Comparison of ENCODE assay signal across 20 cellular contexts in genomic region chr2:11133936-11134320, GRCh38. TPM values are rescaled to one million over a fixed set of nuclear protein-coding genes. Genes with fewer than 3 reads are reported as not detected.
DNase-seq lines count a peak whose midpoint lies in the region; ATAC-seq, FAIRE-seq and TF ChIP-seq lines count a peak whose summit lies in the region.
"Had no signal": no experiment of that assay in that cellular context is flagged by ENCODE, and none has a peak within 500 bp of the region (broad histone marks: within the 10 kb centered on the region; RNA-seq: fewer than 3 reads in every experiment).

No MANE protein-coding gene starts in this region.

- H3K4me3 ChIP-seq in HUES6 (ENCODE audit: low read depth, low read length) (peak overlapping the region; percentile 58), dorsolateral prefrontal cortex (peak overlapping the region in 49 of 59 donors; percentile 16 to 74 (median 57)), suprapubic skin (peak overlapping the region; percentile 56)

- peak overlapping the region; percentile 10 to 42 (median 12) for H3K27ac Mint-ChIP-seq in nephron
- H3K27ac Mint-ChIP-seq in CD4-positive, alpha-beta T cell = no peak overlapping the region
- H3K27ac Mint-ChIP-seq: activated T-cell treated with anti-CD3 and anti-CD28 coated beads, Interleukin-2, amount 50 U/mL, for 24 hours had no signal

- peaks cover 10% of the 10 kb centered on the region; the same call in 1 of the 2 replicates for H3K27me3 ChIP-seq in HUES6 (ENCODE audit: control insufficient read depth, insufficient read depth, low read length)
- H3K27me3 ChIP-seq in dorsolateral prefrontal cortex = peaks cover 0 to 8% (median 0%) of the 10 kb centered on the region in 45 donors
- H3K27me3 ChIP-seq in suprapubic skin = no peaks in the 10 kb centered on the region
- no peaks in the 10 kb centered on the region for H3K27me3 ChIP-seq in CD4-positive, alpha-beta T cell (ENCODE audit: control insufficient read depth, insufficient read depth, low read length)
- H3K27me3 ChIP-seq: Peyer's patch, right atrium auricular region, thyroid gland had no signal

- peaks cover 29% of the 10 kb centered on the region for H3K4me1 Mint-ChIP-seq in nephron
- H3K4me1 Mint-ChIP-seq in CD4-positive, alpha-beta T cell (ENCODE audit: low read depth) = peaks cover 35% of the 10 kb centered on the region

- H3K36me3 Mint-ChIP-seq in nephron (ENCODE audit: low read depth) = no peaks in the 10 kb centered on the region
- H3K36me3 Mint-ChIP-seq in CD4-positive, alpha-beta T cell (ENCODE audit: low read depth) = no peaks in the 10 kb centered on the region
- H3K36me3 Mint-ChIP-seq: activated naive CD4-positive, alpha-beta T cell treated with anti-CD3 and anti-CD28 coated beads, Interleukin-2, amount 50 U/mL, for 72 hours had no signal

- WGBS in suprapubic skin = 81% methylated on average over 8 of the region's 8 CpGs

- POLR2A ChIA-PET in CD4-positive, alpha-beta T cell (lab: Charles Lee) = interaction anchor here (1.0 to 4.9 kb wide), 4 partner anchors 21 to 369 kb away, joined by 3 to 64 read pairs (median 6); partner anchors contain the start of gene SLC66A3

- intact Hi-C loops in dorsolateral prefrontal cortex (cut with DNase I) = loop anchor here (5.0 to 10.0 kb wide), 6 partner anchors 98 to 651 kb away; no protein-coding TSS in a partner anchor
- intact Hi-C loops in CD4-positive, alpha-beta T cell (cut with DNase I, micrococcal nuclease) = loop anchor here (2.0 to 10.0 kb wide), 6 partner anchors 19 to 621 kb away; partner anchors contain the start of genes E2F6 (in 1 of the 2) and ROCK2 (in 1 of the 2)

- no peak for TF ChIP-seq EP300 in suprapubic skin (IDR thresholded peaks at IDR 0.05)

- peak overlapping the region; percentile 11 for H3K9ac ChIP-seq in HUES6 (ENCODE audit: low read length)

- no peaks in the 10 kb centered on the region for H3K9me3 Mint-ChIP-seq in nephron
- no peaks in the 10 kb centered on the region for H3K9me3 Mint-ChIP-seq in CD4-positive, alpha-beta T cell
- H3K9me3 Mint-ChIP-seq: activated naive CD4-positive, alpha-beta T cell treated with anti-CD3 and anti-CD28 coated beads, Interleukin-2, amount 50 U/mL, for 72 hours; activated T-cell treated with anti-CD3 and anti-CD28 coated beads, Interleukin-2, amount 50 U/mL, for 24 hours had no signal

- H3K4me1 ChIP-seq in HUES6 (ENCODE audit: control insufficient read depth, insufficient read depth, low read length) (peaks cover 21% of the 10 kb centered on the region), suprapubic skin (peaks cover 34% of the 10 kb centered on the region)

- TF ChIP-seq CTCF in dorsolateral prefrontal cortex (IDR thresholded peaks at IDR 0.05 in 54 of 56, conservative IDR thresholded peaks at IDR 0.05 in 2 of 56; ENCODE audit: low read depth in 1 of 56, partially characterized antibody in 56 of 56) (no peak), nephron (IDR thresholded peaks at IDR 0.05; ENCODE audit: unreplicated experiment in 3 of 3) (no peak), suprapubic skin (IDR thresholded peaks at IDR 0.05) (no peak)
- no peak for TF ChIP-seq CTCF in CD4-positive, alpha-beta T cell (IDR thresholded peaks at IDR 0.05)

- no peak for ATAC-seq in CD4-positive, alpha-beta T cell (ENCODE audit: poor library complexity)
- ATAC-seq: activated naive CD4-positive, alpha-beta T cell treated with anti-CD3 and anti-CD28 coated beads, Interleukin-2, amount 50 U/mL, for 72 hours; naive thymus-derived CD4-positive, alpha-beta T cell; SK-N-SH treated with all-trans-retinoic acid at 6 μM for 48 hours had no signal

- CTCF ChIA-PET in CD4-positive, alpha-beta T cell (lab: Charles Lee) = interaction anchor here (2.1 to 2.7 kb wide), 2 partner anchors 18 to 49 kb away, joined by 10 read pairs; no protein-coding TSS in a partner anchor

- no peak for FAIRE-seq in GM12892 (lab: Jason Lieb, UNC)

- peaks cover 6% of the 10 kb centered on the region for H3K27me3 Mint-ChIP-seq in nephron (ENCODE audit: low read depth)
- no peaks in the 10 kb centered on the region for H3K27me3 Mint-ChIP-seq in CD4-positive, alpha-beta T cell
- H3K27me3 Mint-ChIP-seq: activated T-cell treated with anti-CD3 and anti-CD28 coated beads, Interleukin-2, amount 50 U/mL, for 24 hours had no signal

- TF ChIP-seq POLR2A in suprapubic skin (IDR thresholded peaks at IDR 0.05) (no peak), GM12892 (IDR thresholded peaks at IDR 0.05; ENCODE audit: low read depth, low read length) (no peak)

- DNase-seq in dorsolateral prefrontal cortex (no peak), suprapubic skin (ENCODE audit: low spot score in 2 of 2) (no peak), NCI-H2227 (lab: John Stamatoyannopoulos, UW; ENCODE audit: unreplicated experiment) (no peak), GM12892 (ENCODE audit: insufficient read length) (no peak)
- no peak for DNase-seq in CD4-positive, alpha-beta T cell
- DNase-seq: activated CD4-positive, alpha-beta T cell treated with anti-CD3 and anti-CD28 coated beads, Interleukin-2, amount 50 U/mL, for 1 hour; activated T-cell treated with anti-CD3 and anti-CD28 coated beads, Interleukin-2, amount 50 U/mL, for 24 hours; effector CD4-positive, alpha-beta T cell; naive thymus-derived CD4-positive, alpha-beta T cell; NCI-H1092 treated with DMSO at 0.1 percent for 48 hours; NCI-H2107; Peyer's patch; stimulated activated CD4-positive, alpha-beta T cell treated with anti-CD3 and anti-CD28 coated beads, Interleukin-4, amount 100 ng/mL, for 1 hour; stimulated activated CD8-positive, alpha-beta memory T cell treated with anti-CD3 and anti-CD28 coated beads, Interleukin-4, amount 100 ng/mL, for 48 hours had no signal

- peak overlapping the region; percentile 41 to 65 (median 46) for H3K4me3 Mint-ChIP-seq in nephron
- H3K4me3 Mint-ChIP-seq in CD4-positive, alpha-beta T cell = no peak overlapping the region
- H3K4me3 Mint-ChIP-seq: activated T-cell treated with anti-CD3 and anti-CD28 coated beads, Interleukin-2, amount 50 U/mL, for 24 hours had no signal

- H3K36me3 ChIP-seq in HUES6 (ENCODE audit: control insufficient read depth, insufficient read depth, low read length) (no peaks in the 10 kb centered on the region), suprapubic skin (no peaks in the 10 kb centered on the region)
- H3K36me3 ChIP-seq: Peyer's patch, right atrium auricular region, thyroid gland had no signal

- H3K27ac ChIP-seq in HUES6 (ENCODE audit: low read depth, low read length) = no peak overlapping the region
- H3K27ac ChIP-seq in dorsolateral prefrontal cortex = peak overlapping the region in 41 of 59 donors; percentile 1 to 87 (median 64)
- H3K27ac ChIP-seq in suprapubic skin = no peak overlapping the region
- H3K27ac ChIP-seq in CD4-positive, alpha-beta T cell (ENCODE audit: low read depth, low read length) = no peak overlapping the region
- H3K27ac ChIP-seq: right atrium auricular region, thyroid gland had no signal

- no peaks in the 10 kb centered on the region for H3K9me3 ChIP-seq in HUES6 (ENCODE audit: control insufficient read depth, insufficient read depth, low read depth, low read length)
- H3K9me3 ChIP-seq in suprapubic skin = no peaks in the 10 kb centered on the region
- H3K9me3 ChIP-seq in CD4-positive, alpha-beta T cell (ENCODE audit: control insufficient read depth, low read length) = no peaks in the 10 kb centered on the region
- H3K9me3 ChIP-seq: Peyer's patch, right atrium auricular region, thyroid gland had no signal

RNA-seq across cellular contexts. Expression of gene SLC66A3, which starts 21.3 kb away (rescaled TPM):
- total RNA-seq in dorsolateral prefrontal cortex (10 to 100 TPM in 28 of 120 experiments, 1 to 10 TPM in 92; 3.8 to 15.0 (median 8.3) TPM), suprapubic skin (100 to 1,000 TPM in 1 of 4 donors, 10 to 100 TPM in 3; 30.3 to 101 (median 39.7) TPM)
- 9.9 TPM for polyA plus RNA-seq in GM12892 (2012; ENCODE audit: missing spikeins)
- 1 to 10 TPM; 6.9 to 7.3 TPM for total RNA-seq in CD4-positive, alpha-beta T cell

Comparison
In these comparisons a context has a peak if more than half of its experiments do, and no peak if none do; other contexts are left out.
1. H3K27ac ChIP-seq: peak in dorsolateral prefrontal cortex (41 of 59); none in HUES6 (single experiment), suprapubic skin (single experiment) and CD4-positive, alpha-beta T cell (single experiment).
2. Peak in every context shown above with its lines, with median percentiles within 50 percentile points of each other: H3K4me3 ChIP-seq.